Comparison of ENCODE assay signal across 14 cellular contexts in the genomic region with DNA sequence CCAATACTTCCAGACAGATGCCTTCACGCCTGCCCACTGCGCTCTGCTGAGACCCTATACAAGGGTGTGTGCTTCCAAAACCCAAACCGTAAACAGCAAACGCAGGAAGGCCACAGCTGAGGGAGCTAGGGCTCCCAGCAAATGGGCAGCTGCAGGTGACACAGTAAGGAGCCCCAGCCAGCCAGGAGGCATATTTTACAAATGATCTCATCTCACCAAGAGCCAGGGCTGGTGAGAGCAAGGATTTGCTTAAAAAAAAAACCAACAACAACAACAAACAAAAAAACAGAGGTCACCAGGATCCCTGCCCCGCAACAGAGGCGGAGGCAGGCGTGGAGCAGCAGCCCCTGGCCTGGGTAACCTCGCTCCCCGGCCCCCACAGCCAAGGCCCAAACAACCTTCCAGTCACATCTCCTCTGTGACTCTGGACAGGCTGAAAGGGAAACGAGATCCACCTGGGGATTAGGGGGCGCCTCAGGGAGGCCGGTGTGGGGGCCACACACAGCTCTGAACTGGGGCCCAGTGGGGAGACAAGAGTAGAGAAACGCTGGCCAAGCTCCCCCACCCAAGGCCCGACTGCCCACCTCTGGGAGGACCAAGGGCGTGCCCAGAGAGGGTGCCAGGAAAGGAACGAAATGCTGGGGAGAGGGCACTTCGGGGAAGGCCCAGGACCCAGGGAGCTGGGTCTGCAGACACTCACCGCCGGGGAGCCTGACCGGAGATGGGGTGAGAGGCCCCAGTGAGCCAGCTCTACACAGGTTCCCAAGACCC. TPM values are rescaled to one million over a fixed set of nuclear protein-coding genes. Genes with fewer than 3 reads are reported as not detected.
A peak's percentile ranks its signal among the peaks of the same experiment; 100 is the strongest.
DNase-seq lines count a peak whose midpoint lies in the region; ATAC-seq, FAIRE-seq and TF ChIP-seq lines count a peak whose summit lies in the region.
"Had no signal": no experiment of that assay in that cellular context is flagged by ENCODE, and none has a peak within 500 bp of the region (broad histone marks: within the 10 kb centered on the region; RNA-seq: fewer than 3 reads in every experiment).

No MANE protein-coding gene starts in this region.

- H3K9me3 ChIP-seq in adrenal gland (replicated peaks in 1 of 3) (no peaks in the 10 kb centered on the region), kidney (ENCODE audit: control insufficient read depth in 1 of 2, low read length in 2 of 2) (no peaks in the 10 kb centered on the region), stomach smooth muscle (ENCODE audit: control insufficient read depth in 2 of 2, low read length in 2 of 2) (no peaks in the 10 kb centered on the region)

- intact Hi-C loops in adrenal gland (cut with DNase I) = no loop called here
- intact Hi-C loops in kidney (cut with DNase I) = no loop called here

- 83 to 84% (median 84%) methylated on average over 18 to 20 of the region's 20 CpGs for WGBS in adrenal gland, 4 donors

- DNase-seq in NCI-H2196 (lab: John Stamatoyannopoulos, UW; ENCODE audit: unreplicated experiment) (peak; percentile 25), NCI-H2196 treated with DMSO at 0.1 percent for 48 hours (lab: John Stamatoyannopoulos, UW; ENCODE audit: unreplicated experiment) (no peak), adrenal gland (peak in 4 of 7 donors; percentile 23 to 50 (median 42)), kidney (peak; percentile 72), omental fat pad (ENCODE audit: low spot score) (no peak), GM19240 (ENCODE audit: insufficient read length, low spot score) (no peak), NCI-H774 (lab: John Stamatoyannopoulos, UW) (no peak)
- DNase-seq: activated T-cell treated with anti-CD3 and anti-CD28 coated beads for 4 hours; effector memory CD4-positive, alpha-beta T cell; KBM-7; NCI-H510A treated with DMSO at 0.1 percent for 48 hours; T-helper 9 cell had no signal

- peak overlapping the region in 1 of 2 donors; percentile 40 for H3K9ac ChIP-seq in kidney (ENCODE audit: low read length in 2 of 2)
- peak overlapping the region; percentile 86 to 91 for H3K9ac ChIP-seq in stomach smooth muscle (ENCODE audit: low read length in 2 of 2)

- FAIRE-seq in kidney (lab: Jason Lieb, UNC) = no peak
- FAIRE-seq: A204.1 had no signal

- H3K4me3 ChIP-seq in adrenal gland = no peak overlapping the region
- no peak overlapping the region for H3K4me3 ChIP-seq in kidney (ENCODE audit: low read length in 2 of 2)
- H3K4me3 ChIP-seq in stomach smooth muscle (ENCODE audit: low read length in 2 of 2) = peak overlapping the region; percentile 33 to 80

- TF ChIP-seq POLR2A in adrenal gland (IDR thresholded peaks at IDR 0.05) = no peak

- TF ChIP-seq CTCF in adrenal gland (IDR thresholded peaks at IDR 0.05) (no peak), kidney (IDR thresholded peaks at IDR 0.05; ENCODE audit: borderline replicate concordance, extremely low read depth, insufficient read depth) (no peak), omental fat pad (IDR thresholded peaks at IDR 0.05) (no peak)

- H3K36me3 ChIP-seq in adrenal gland (replicated peaks in 1 of 2) = no peaks in the 10 kb centered on the region
- H3K36me3 ChIP-seq in kidney (ENCODE audit: control insufficient read depth in 1 of 2, insufficient read depth in 2 of 2, low read length in 2 of 2) = peaks cover 0 to 3% of the 10 kb centered on the region in 2 donors
- no peaks in the 10 kb centered on the region for H3K36me3 ChIP-seq in stomach smooth muscle (ENCODE audit: control insufficient read depth in 2 of 2, insufficient read depth in 2 of 2, low read length in 2 of 2)

- peaks cover 17 to 70% of the 10 kb centered on the region in 2 donors for H3K4me1 ChIP-seq in adrenal gland (replicated peaks in 1 of 2)
- peaks cover 27 to 35% of the 10 kb centered on the region in 2 donors for H3K4me1 ChIP-seq in kidney (ENCODE audit: control insufficient read depth in 1 of 2, insufficient read depth in 1 of 2, low read depth in 1 of 2, low read length in 2 of 2)
- peaks cover 81% of the 10 kb centered on the region for H3K4me1 ChIP-seq in stomach smooth muscle (ENCODE audit: control insufficient read depth, insufficient read depth, low read length)

- no peak for ATAC-seq in omental fat pad (ENCODE audit: low FRiP score)

- H3K27me3 ChIP-seq in adrenal gland (no peaks in the 10 kb centered on the region), stomach smooth muscle (ENCODE audit: control insufficient read depth in 1 of 2, insufficient read depth in 2 of 2, low read length in 2 of 2) (no peaks in the 10 kb centered on the region)

- H3K27ac ChIP-seq in adrenal gland = peak overlapping the region in 4 of 5 donors; percentile 19 to 73 (median 55)
- no peak overlapping the region for H3K27ac ChIP-seq in kidney (ENCODE audit: low read depth in 2 of 2, low read length in 2 of 2)
- peak overlapping the region; percentile 99 for H3K27ac ChIP-seq in stomach smooth muscle (ENCODE audit: low read length)

RNA-seq across cellular contexts. Expression of a gene that starts 3.3 kb away (rescaled TPM):
- total RNA-seq in adrenal gland (10 to 100 TPM; 27.2 to 61.0 (median 38.6) TPM), kidney (30.9 TPM), omental fat pad (10 to 100 TPM; 22.9 to 37.6 (median 24.8) TPM)
- polyA plus RNA-seq in adrenal gland (10 to 100 TPM in 1 of 3 donors, 1 to 10 TPM in 2; 5.7 to 11.3 (median 7.1) TPM), kidney (ENCODE audit: insufficient read depth, low read depth, low replicate concordance) (7.1 TPM)

RNA-seq across cellular contexts. Expression of a gene that starts 26.9 kb away (rescaled TPM):
- total RNA-seq in adrenal gland (10 to 100 TPM; 19.7 to 47.2 (median 35.9) TPM), kidney (33.1 TPM), omental fat pad (10 to 100 TPM; 23.8 to 31.1 (median 28.4) TPM)
- polyA plus RNA-seq in adrenal gland (10 to 100 TPM in 2 of 3 donors, 1 to 10 TPM in 1; 5.2 to 12.4 (median 10.6) TPM), kidney (ENCODE audit: insufficient read depth, low read depth, low replicate concordance) (22.2 TPM)

Comparison
In these comparisons a context has a peak if more than half of its experiments do, and no peak if none do; other contexts are left out.
1. DNase-seq: peak in NCI-H2196 (single experiment), adrenal gland (4 of 7) and kidney (single experiment); none in NCI-H2196 treated with DMSO at 0.1 percent for 48 hours (single experiment), omental fat pad (single experiment), GM19240 (single experiment) and NCI-H774 (single experiment).
2. H3K27ac ChIP-seq: peak in adrenal gland (4 of 5) and stomach smooth muscle (single experiment); none in kidney (0 of 2).
3. H3K4me3 ChIP-seq: peak in stomach smooth muscle (2 of 2); none in adrenal gland (0 of 4) and kidney (0 of 2).